8 cellular contexts compared by ENCODE assay signal in genomic region chr14:69151458-69152180, GRCh38. TPM values are rescaled to one million over a fixed set of nuclear protein-coding genes. Genes with fewer than 3 reads are reported as not detected.
DNase-seq lines count a peak whose midpoint lies in the region; ATAC-seq, FAIRE-seq and TF ChIP-seq lines count a peak whose summit lies in the region.

No MANE protein-coding gene starts in this region.

- H3K27me3 ChIP-seq in BLaER1 treated with 17β-estradiol and CSF1 and Interleukin-3, amounts not matched to agents 10 nM and 100 nM: peaks cover 0 to 19% (median 12%) of the 10 kb centered on the region in 11 experiments; a peak in 16 of 22 replicates
- no peaks in the 10 kb centered on the region for H3K27me3 ChIP-seq in mucosa of rectum (ENCODE audit: control insufficient read depth in 2 of 2, insufficient read depth in 2 of 2, low read length in 2 of 2)

- TF ChIP-seq CTCF in epithelial cell of proximal tubule (conservative IDR thresholded peaks at IDR 0.05; ENCODE audit: low read depth, low read length): peak; percentile 46

- FAIRE-seq in HTR-8/SVneo (lab: Jason Lieb, UNC): peak; percentile 96

- peak; percentile 33 for ATAC-seq in GM19372 (IDR thresholded peaks at IDR 0.05; ENCODE audit: low read depth, unreplicated experiment)

- H3K9ac ChIP-seq in BLaER1 treated with 17β-estradiol and CSF1 and Interleukin-3, amounts not matched to agents 10 nM and 100 nM: peak overlapping the region; percentile 92 to 98 (median 96)
- peak overlapping the region; percentile 83 to 88 for H3K9ac ChIP-seq in mucosa of rectum (ENCODE audit: low read depth in 1 of 2, low read length in 2 of 2)

- H3K4me3 ChIP-seq in BLaER1 treated with 17β-estradiol and CSF1 and Interleukin-3, amounts not matched to agents 10 nM and 100 nM: peak overlapping the region; percentile 88 to 96 (median 92)
- peak overlapping the region; percentile 93 for H3K4me3 ChIP-seq in epithelial cell of proximal tubule (ENCODE audit: low read depth, low read length)
- H3K4me3 ChIP-seq in mucosa of rectum (ENCODE audit: low read length in 2 of 2): peak overlapping the region; percentile 84 to 91

- peak overlapping the region; percentile 83 to 99 (median 91) for H3K4me2 ChIP-seq in BLaER1 treated with 17β-estradiol and CSF1 and Interleukin-3, amounts not matched to agents 10 nM and 100 nM

- DNase-seq in HTR-8/SVneo (ENCODE audit: insufficient read length, low spot score) (peak; percentile 97), OCI-M2 (lab: John Stamatoyannopoulos, UW; ENCODE audit: unreplicated experiment) (peak; percentile 63), epithelial cell of proximal tubule (ENCODE audit: low read depth) (no peak)
- peak; percentile 85 for DNase-seq in activated T-cell treated with anti-CD3 and anti-CD28 coated beads, Interleukin-2, amount 50 U/mL, for 1 hour
- peak; percentile 85 for DNase-seq in stimulated activated CD8-positive, alpha-beta memory T cell treated with anti-CD3 and anti-CD28 coated beads, Interleukin-4, amount 100 ng/mL, for 48 hours

- peaks cover 24 to 28% (median 25%) of the 10 kb centered on the region in 10 experiments for H3K4me1 ChIP-seq in BLaER1 treated with 17β-estradiol and CSF1 and Interleukin-3, amounts not matched to agents 10 nM and 100 nM
- peaks cover 8 to 13% of the 10 kb centered on the region in 2 donors for H3K4me1 ChIP-seq in mucosa of rectum (ENCODE audit: control insufficient read depth in 2 of 2, insufficient read depth in 2 of 2, low read length in 2 of 2)

- no peaks in the 10 kb centered on the region for H3K9me3 ChIP-seq in BLaER1 treated with 17β-estradiol and CSF1 and Interleukin-3, amounts not matched to agents 10 nM and 100 nM (replicated peaks in 1 of 11)
- H3K9me3 ChIP-seq in mucosa of rectum (ENCODE audit: control insufficient read depth in 2 of 2, low read length in 2 of 2): no peaks in the 10 kb centered on the region

- H3K36me3 ChIP-seq in BLaER1 treated with 17β-estradiol and CSF1 and Interleukin-3, amounts not matched to agents 10 nM and 100 nM: peaks cover 23 to 32% (median 27%) of the 10 kb centered on the region in 11 experiments; a peak in 21 of 22 replicates
- peaks cover 9 to 11% of the 10 kb centered on the region in 2 donors for H3K36me3 ChIP-seq in mucosa of rectum (ENCODE audit: control insufficient read depth in 2 of 2, insufficient read depth in 2 of 2, low read length in 2 of 2)

- peak overlapping the region; percentile 89 to 96 (median 93) for H3K27ac ChIP-seq in BLaER1 treated with 17β-estradiol and CSF1 and Interleukin-3, amounts not matched to agents 10 nM and 100 nM
- peak overlapping the region; percentile 86 to 88 for H3K27ac ChIP-seq in mucosa of rectum (ENCODE audit: low read depth in 2 of 2, low read length in 2 of 2)

- H4K20me1 ChIP-seq in BLaER1 treated with 17β-estradiol and CSF1 and Interleukin-3, amounts not matched to agents 10 nM and 100 nM: peaks cover 3 to 47% (median 26%) of the 10 kb centered on the region in 11 experiments; a peak in 16 of 22 replicates

RNA-seq across cellular contexts. Expression of gene DCAF5, which starts 1.3 kb away (rescaled TPM):
- total RNA-seq in epithelial cell of proximal tubule: 10.4 and 14.5 TPM in 2 replicates

RNA-seq across cellular contexts. Expression of gene EXD2, which starts 39.7 kb away (rescaled TPM):
- 14.0 and 15.2 TPM in 2 replicates for total RNA-seq in epithelial cell of proximal tubule
